In genomic region chr3:48473617-48473952, GRCh38 we compare ENCODE assay signal across 8 cellular contexts. TPM values are rescaled to one million over a fixed set of nuclear protein-coding genes. Genes with fewer than 3 reads are reported as not detected.
DNase-seq lines count a peak whose midpoint lies in the region; TF ChIP-seq lines count a peak whose summit lies in the region.

No MANE protein-coding gene starts in this region.

- no CpG with 5 or more reads among the region's 5 CpGs for WGBS in mesendoderm (ENCODE audit: extremely low coverage, insufficient coverage, low lambda C conversion rate)
- WGBS in tibial nerve, 2 donors: 75 to 82% methylated on average over 5 of the region's 5 CpGs

- no peak overlapping the region for H2BK15ac ChIP-seq in mesendoderm (replicated peaks; ENCODE audit: low read depth)

- peak overlapping the region; percentile 19 for H3K18ac ChIP-seq in mesendoderm (ENCODE audit: low read length)

- H4K8ac ChIP-seq in mesendoderm (ENCODE audit: low read depth, low read length): no peak overlapping the region

- no peak overlapping the region for H3K4ac ChIP-seq in mesendoderm (ENCODE audit: low read depth, low read length)

- H3K9ac ChIP-seq in adipocyte (ENCODE audit: low read length) (peak overlapping the region; percentile 89), mesendoderm (ENCODE audit: low read length) (peak overlapping the region; percentile 35)

- peak overlapping the region; percentile 55 for H3K23ac ChIP-seq in mesendoderm (ENCODE audit: low read length)

- no peak overlapping the region for H2AK5ac ChIP-seq in mesendoderm (ENCODE audit: low read length)

- H3K9me3 ChIP-seq in adipocyte (ENCODE audit: control insufficient read depth, low read length) (no peaks in the 10 kb centered on the region), tibial nerve (no peaks in the 10 kb centered on the region)

- peak; percentile 39 for DNase-seq in activated effector memory CD4-positive, alpha-beta T cell treated with anti-CD3 and anti-CD28 coated beads, Interleukin-2, amount 50 U/mL, for 16 hours
- no peak for DNase-seq in activated effector memory CD4-positive, alpha-beta T cell treated with Interleukin-2 at 50 U/mL for 16 hours
- no peak for DNase-seq in adipocyte (ENCODE audit: low read depth)
- DNase-seq in mesendoderm: no peak
- DNase-seq in tibial nerve (ENCODE audit: low spot score in 2 of 2): no peak
- DNase-seq in NCI-H2107 treated with DMSO at 0.1 percent for 48 hours (lab: John Stamatoyannopoulos, UW; ENCODE audit: unreplicated experiment): no peak
- no peak for DNase-seq in NCI-H146 (lab: John Stamatoyannopoulos, UW)
- no peak for DNase-seq in OCI-M1 (lab: John Stamatoyannopoulos, UW)

- no peak for TF ChIP-seq EP300 in tibial nerve (IDR thresholded peaks at IDR 0.05)

- no peak overlapping the region for H4K5ac ChIP-seq in mesendoderm (ENCODE audit: low read length)

- H3K36me3 ChIP-seq in adipocyte (ENCODE audit: control insufficient read depth, insufficient read depth, low read length, severe bottlenecking) (peaks cover 8% of the 10 kb centered on the region), mesendoderm (ENCODE audit: control insufficient read depth, insufficient read depth, low read length) (no peaks in the 10 kb centered on the region), tibial nerve (peaks cover 0 to 41% (median 0%) of the 10 kb centered on the region in 3 donors)

- peaks cover 1% of the 10 kb centered on the region for H3K79me2 ChIP-seq in mesendoderm (ENCODE audit: control insufficient read depth, insufficient read depth, low read length)

- peaks cover 11% of the 10 kb centered on the region for H3K79me1 ChIP-seq in mesendoderm (ENCODE audit: low read length)

- H3K56ac ChIP-seq in mesendoderm (ENCODE audit: low read length): peak overlapping the region; percentile 78

- H3K27ac ChIP-seq in mesendoderm (ENCODE audit: low read depth, low read length) (peak overlapping the region; percentile 77), tibial nerve (peak overlapping the region; percentile 97 to 100 (median 98))

- H3K4me3 ChIP-seq in adipocyte (ENCODE audit: low read length) (peak overlapping the region; percentile 86), mesendoderm (ENCODE audit: low read length) (no peak overlapping the region), tibial nerve (peak overlapping the region in 1 of 4 donors; percentile 74)

- no peak overlapping the region for H2BK120ac ChIP-seq in mesendoderm (ENCODE audit: low read depth, low read length)

- H3K4me1 ChIP-seq in adipocyte (ENCODE audit: control insufficient read depth, insufficient read depth, low read length) (peaks cover 12% of the 10 kb centered on the region), mesendoderm (ENCODE audit: control insufficient read depth, low read depth, low read length) (peaks cover 9% of the 10 kb centered on the region), tibial nerve (peaks cover 2 to 47% (median 35%) of the 10 kb centered on the region in 4 donors)

- peak overlapping the region; percentile 31 for H2BK5ac ChIP-seq in mesendoderm (ENCODE audit: low read length)

- TF ChIP-seq CTCF in tibial nerve (IDR thresholded peaks at IDR 0.05): no peak

- no peaks in the 10 kb centered on the region for H3K27me3 ChIP-seq in adipocyte (replicated peaks; ENCODE audit: control insufficient read depth, insufficient read depth, low read length)
- no peaks in the 10 kb centered on the region for H3K27me3 ChIP-seq in mesendoderm (ENCODE audit: insufficient read depth, low read length, poor library complexity)
- H3K27me3 ChIP-seq in tibial nerve: no peaks in the 10 kb centered on the region

- no peak for TF ChIP-seq POLR2A in tibial nerve (IDR thresholded peaks at IDR 0.05)

- H3K4me2 ChIP-seq in mesendoderm (ENCODE audit: low read length): no peak overlapping the region

RNA-seq across cellular contexts. Expression of gene ATRIP, which starts 27.0 kb away (rescaled TPM):
- 15.5 TPM for polyA plus RNA-seq in mesendoderm (2013, experiment 1 of 2)
- polyA plus RNA-seq in mesendoderm (2013, experiment 2 of 2): 16.0 TPM
- 10 to 100 TPM in 2 of 4 donors, 1 to 10 TPM in 2; 7.5 to 10.5 (median 9.3) TPM for total RNA-seq in tibial nerve

RNA-seq across cellular contexts. Expression of gene SHISA5, which starts 30.4 kb away (rescaled TPM):
- 181 TPM for polyA plus RNA-seq in mesendoderm (2013, experiment 1 of 2)
- polyA plus RNA-seq in mesendoderm (2013, experiment 2 of 2): 171 TPM
- 100 to 1,000 TPM in 2 of 4 donors, 10 to 100 TPM in 2; 78.4 to 145 (median 93.9) TPM for total RNA-seq in tibial nerve

RNA-seq across cellular contexts. Expression of gene TMA7, which starts 33.5 kb away (rescaled TPM):
- 1,066 TPM for polyA plus RNA-seq in mesendoderm (2013, experiment 1 of 2)
- polyA plus RNA-seq in mesendoderm (2013, experiment 2 of 2): 1,068 TPM
- total RNA-seq in tibial nerve: 100 to 1,000 TPM; 212 to 380 (median 291) TPM

RNA-seq across cellular contexts. Expression of gene CCDC51, which starts 33.7 kb away (rescaled TPM):
- polyA plus RNA-seq in mesendoderm (2013, experiment 1 of 2): 17.5 TPM
- polyA plus RNA-seq in mesendoderm (2013, experiment 2 of 2): 16.4 TPM
- 10 to 100 TPM; 23.4 to 33.3 (median 29.2) TPM for total RNA-seq in tibial nerve

RNA-seq across cellular contexts. Expression of gene PLXNB1, which starts 43.7 kb away (rescaled TPM):
- polyA plus RNA-seq in mesendoderm (2013, experiment 1 of 2): 58.6 TPM
- 54.5 TPM for polyA plus RNA-seq in mesendoderm (2013, experiment 2 of 2)
- total RNA-seq in tibial nerve: 100 to 1,000 TPM; 216 to 379 (median 339) TPM
